ENCODE assay signal across 8 cellular contexts in the genomic region with DNA sequence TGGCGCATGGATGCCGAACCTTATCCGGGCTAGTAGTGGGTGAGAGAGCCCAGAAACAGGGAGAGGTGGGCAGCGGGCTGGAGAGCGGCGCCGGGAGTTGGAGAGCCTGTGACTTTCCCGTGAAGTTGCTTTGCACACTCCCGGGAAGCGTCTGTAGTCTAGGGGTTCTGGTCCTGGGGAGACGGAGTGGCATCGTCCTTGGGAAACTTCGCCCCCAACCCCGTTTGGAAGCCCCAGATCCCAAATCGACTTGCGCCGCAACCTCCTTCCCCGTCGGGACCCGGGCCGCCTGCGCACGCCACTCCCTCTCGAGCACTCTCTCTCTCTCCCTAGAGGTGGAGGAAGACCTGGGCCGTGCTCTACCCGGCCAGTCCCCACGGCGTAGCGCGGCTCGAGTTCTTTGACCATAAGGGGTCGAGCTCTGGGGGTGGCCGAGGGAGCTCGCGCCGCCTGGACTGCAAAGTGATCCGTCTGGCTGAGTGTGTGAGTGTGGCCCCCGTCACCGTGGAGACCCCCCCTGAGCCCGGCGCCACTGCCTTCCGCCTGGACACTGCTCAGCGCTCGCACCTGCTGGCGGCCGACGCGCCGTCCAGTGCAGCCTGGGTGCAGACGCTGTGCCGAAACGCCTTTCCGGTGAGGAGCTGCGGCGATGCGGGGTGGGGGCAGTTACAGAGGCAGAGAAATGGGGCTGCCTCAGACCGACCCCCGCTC. TPM values are rescaled to one million over a fixed set of nuclear protein-coding genes. Genes with fewer than 3 reads are reported as not detected.
DNase-seq lines count a peak whose midpoint lies in the region; ATAC-seq and TF ChIP-seq lines count a peak whose summit lies in the region.

No MANE protein-coding gene starts in this region.

- no peak overlapping the region for H3K27ac Mint-ChIP-seq in Calu3 (ENCODE audit: unreplicated experiment)
- peak overlapping the region; percentile 94 for H3K27ac Mint-ChIP-seq in activated CD4-positive, alpha-beta memory T cell treated with anti-CD3 and anti-CD28 coated beads, Interleukin-2, amount 10 ng/mL, durations not matched to agents 7 days and 5 days
- peak overlapping the region; percentile 66 to 95 (median 90) for H3K27ac Mint-ChIP-seq in naive thymus-derived CD8-positive, alpha-beta T cell

- peaks cover 24% of the 10 kb centered on the region for H3K36me3 Mint-ChIP-seq in Calu3 (ENCODE audit: insufficient read depth, unreplicated experiment)
- peaks cover 15% of the 10 kb centered on the region for H3K36me3 Mint-ChIP-seq in activated CD4-positive, alpha-beta memory T cell treated with anti-CD3 and anti-CD28 coated beads, Interleukin-2, amount 10 ng/mL, durations not matched to agents 7 days and 5 days (ENCODE audit: low read depth)
- no peaks in the 10 kb centered on the region for H3K36me3 Mint-ChIP-seq in naive thymus-derived CD8-positive, alpha-beta T cell

- peak overlapping the region; percentile 94 for H3K4me3 ChIP-seq in Jurkat, Clone E6-1 (ENCODE audit: low read length)
- H3K4me3 ChIP-seq in esophagus muscularis mucosa = peak overlapping the region; percentile 72 to 87 (median 80)

- H3K4me1 Mint-ChIP-seq in Calu3 (ENCODE audit: low read depth, unreplicated experiment) = peaks cover 19% of the 10 kb centered on the region
- H3K4me1 Mint-ChIP-seq in activated CD4-positive, alpha-beta memory T cell treated with anti-CD3 and anti-CD28 coated beads, Interleukin-2, amount 10 ng/mL, durations not matched to agents 7 days and 5 days = peaks cover 22% of the 10 kb centered on the region
- H3K4me1 Mint-ChIP-seq in naive thymus-derived CD8-positive, alpha-beta T cell = peaks cover 12 to 22% (median 19%) of the 10 kb centered on the region in 4 donors

- H3K4me3 Mint-ChIP-seq in Calu3 (ENCODE audit: low read depth, unreplicated experiment) = peak overlapping the region; percentile 46
- H3K4me3 Mint-ChIP-seq in activated CD4-positive, alpha-beta memory T cell treated with anti-CD3 and anti-CD28 coated beads, Interleukin-2, amount 10 ng/mL, durations not matched to agents 7 days and 5 days = peak overlapping the region; percentile 97
- H3K4me3 Mint-ChIP-seq in naive thymus-derived CD8-positive, alpha-beta T cell = peak overlapping the region; percentile 82 to 98 (median 92)

- no TSS peak for BruUV-seq in Calu3 (replicated peaks; lab: Mats Ljungman, UMichigan)

- no peaks in the 10 kb centered on the region for H3K9me3 ChIP-seq in esophagus muscularis mucosa

- ATAC-seq in GM21381 (IDR thresholded peaks at IDR 0.05; ENCODE audit: unreplicated experiment) (peak; percentile 32), HG03469 (IDR thresholded peaks at IDR 0.05; ENCODE audit: unreplicated experiment) (no peak)
- ATAC-seq in naive thymus-derived CD8-positive, alpha-beta T cell = peak; percentile 60 to 65

- CTCF ChIA-PET in Calu3 (lab: Charles Lee) = no interaction called here
- CTCF ChIA-PET in activated CD4-positive, alpha-beta memory T cell treated with anti-CD3 and anti-CD28 coated beads, Interleukin-2, amount 10 ng/mL, durations not matched to agents 7 days and 5 days (lab: Charles Lee) = interaction anchor here (0.7 to 1.5 kb wide), 3 partner anchors 10 to 32 kb away, joined by 3 to 5 read pairs (median 3); no protein-coding TSS in a partner anchor

- no peaks in the 10 kb centered on the region for H3K9me3 Mint-ChIP-seq in Calu3 (ENCODE audit: low read depth, unreplicated experiment)
- no peaks in the 10 kb centered on the region for H3K9me3 Mint-ChIP-seq in activated CD4-positive, alpha-beta memory T cell treated with anti-CD3 and anti-CD28 coated beads, Interleukin-2, amount 10 ng/mL, durations not matched to agents 7 days and 5 days
- H3K9me3 Mint-ChIP-seq in naive thymus-derived CD8-positive, alpha-beta T cell = no peaks in the 10 kb centered on the region

- H3K27ac ChIP-seq in esophagus muscularis mucosa (replicated peaks in 1 of 4) = peak overlapping the region; percentile 90 to 93 (median 92)

- intact Hi-C loops in Calu3 (cut with micrococcal nuclease; ENCODE audit: unreplicated experiment) (no loop called here), esophagus muscularis mucosa (cut with DNase I) (loop anchor here (1.0 kb wide), 2 partner anchors 26 to 72 kb away; partner anchors contain the start of genes AUP1, HTRA2 and TTC31)

- no peak for TF ChIP-seq CTCF in Calu3 (IDR thresholded peaks at IDR 0.05; ENCODE audit: unreplicated experiment)
- no peak for TF ChIP-seq CTCF in esophagus muscularis mucosa (IDR thresholded peaks at IDR 0.05)

- no peak for TF ChIP-seq EP300 in esophagus muscularis mucosa (IDR thresholded peaks at IDR 0.05)

- H3K36me3 ChIP-seq in esophagus muscularis mucosa = peaks cover 0 to 11% (median 7%) of the 10 kb centered on the region in 4 donors

- H3K27me3 ChIP-seq in esophagus muscularis mucosa = peaks cover 0 to 2% (median 0%) of the 10 kb centered on the region in 4 donors

- POLR2A ChIA-PET in activated CD4-positive, alpha-beta memory T cell treated with anti-CD3 and anti-CD28 coated beads, Interleukin-2, amount 10 ng/mL, durations not matched to agents 7 days and 5 days (lab: Charles Lee) = interaction anchor here (0.8 to 4.5 kb wide), 13 partner anchors 9 to 100 kb away, joined by 3 to 27 read pairs (median 4); partner anchors contain the start of genes AUP1, CCDC142, HTRA2 and INO80B
- POLR2A ChIA-PET in naive thymus-derived CD8-positive, alpha-beta T cell (lab: Charles Lee) = interaction anchor here (0.6 to 1.3 kb wide), 7 partner anchors 12 to 72 kb away, joined by 3 to 4 read pairs (median 3); partner anchors contain the start of genes AUP1, CCDC142, HTRA2 and PCGF1

- DNase-seq in Calu3 = no peak
- no peak for DNase-seq in Jurkat, Clone E6-1 (ENCODE audit: low read depth, low spot score)
- DNase-seq in activated CD4-positive, alpha-beta memory T cell treated with anti-CD3 and anti-CD28 coated beads, Interleukin-2, amount 10 ng/mL, durations not matched to agents 7 days and 5 days = peak; percentile 54
- no peak for DNase-seq in esophagus muscularis mucosa (ENCODE audit: extremely low spot score)
- peak in 3 of 10 donors; percentile 30 to 46 (median 37) for DNase-seq in naive thymus-derived CD8-positive, alpha-beta T cell
- DNase-seq in ureter (ENCODE audit: low spot score) = peak; percentile 67

- H3K4me1 ChIP-seq in esophagus muscularis mucosa = peaks cover 7 to 41% (median 32%) of the 10 kb centered on the region in 4 donors

- no peak for TF ChIP-seq POLR2A in esophagus muscularis mucosa (IDR thresholded peaks at IDR 0.05; ENCODE audit: low read depth)

- peaks cover 5% of the 10 kb centered on the region for H3K27me3 Mint-ChIP-seq in Calu3 (ENCODE audit: unreplicated experiment)
- peaks cover 11% of the 10 kb centered on the region for H3K27me3 Mint-ChIP-seq in activated CD4-positive, alpha-beta memory T cell treated with anti-CD3 and anti-CD28 coated beads, Interleukin-2, amount 10 ng/mL, durations not matched to agents 7 days and 5 days
- peaks cover 11 to 33% (median 22%) of the 10 kb centered on the region in 5 donors for H3K27me3 Mint-ChIP-seq in naive thymus-derived CD8-positive, alpha-beta T cell

- WGBS in esophagus muscularis mucosa = under 1% methylated on average over 28 of the region's 58 CpGs

RNA-seq across cellular contexts. Expression of gene DOK1, which starts 0.5 kb away (rescaled TPM):
- total RNA-seq in Calu3 (2022) (2.1 and 2.5 TPM in 2 replicates), esophagus muscularis mucosa (10 to 100 TPM; 11.9 to 26.5 (median 19.3) TPM), ureter (11.8 TPM)
- polyA plus RNA-seq in Jurkat, Clone E6-1 (2012; ENCODE audit: insufficient read depth, insufficient read length) = 20.3 TPM
- 10 to 100 TPM; 45.2 to 46.8 TPM for total RNA-seq in activated CD4-positive, alpha-beta memory T cell treated with anti-CD3 and anti-CD28 coated beads, Interleukin-2, amount 10 ng/mL, durations not matched to agents 7 days and 5 days
- 10 to 100 TPM; 21.0 to 23.1 TPM for total RNA-seq in naive thymus-derived CD8-positive, alpha-beta T cell
- polyA plus RNA-seq in naive thymus-derived CD8-positive, alpha-beta T cell = 10 to 100 TPM; 11.8 to 18.8 (median 15.9) TPM

RNA-seq across cellular contexts. Expression of gene LOXL3, which starts 1.2 kb away (rescaled TPM):
- total RNA-seq in Calu3 (2022) = 0.93 and 1.2 TPM in 2 replicates
- polyA plus RNA-seq in Jurkat, Clone E6-1 (2012; ENCODE audit: insufficient read depth, insufficient read length) = 0.53 TPM
- total RNA-seq in activated CD4-positive, alpha-beta memory T cell treated with anti-CD3 and anti-CD28 coated beads, Interleukin-2, amount 10 ng/mL, durations not matched to agents 7 days and 5 days = under 1 TPM; 0.60 to 0.70 TPM
- 1 to 10 TPM; 7.1 to 8.6 (median 7.7) TPM for total RNA-seq in esophagus muscularis mucosa
- under 1 TPM in 1 of 2 experiments, not detected in 1; 0.22 TPM for total RNA-seq in naive thymus-derived CD8-positive, alpha-beta T cell
- under 1 TPM; 0.06 to 0.15 (median 0.06) TPM for polyA plus RNA-seq in naive thymus-derived CD8-positive, alpha-beta T cell
- 6.4 TPM for total RNA-seq in ureter

RNA-seq across cellular contexts. Expression of gene HTRA2, which starts 25.2 kb away (rescaled TPM):
- total RNA-seq in Calu3 (2022) (23.4 and 26.3 TPM in 2 replicates), esophagus muscularis mucosa (10 to 100 TPM; 29.7 to 37.9 (median 31.9) TPM), ureter (22.4 TPM)
- 83.7 TPM for polyA plus RNA-seq in Jurkat, Clone E6-1 (2012; ENCODE audit: insufficient read depth, insufficient read length)
- 10 to 100 TPM; 49.2 to 51.1 TPM for total RNA-seq in activated CD4-positive, alpha-beta memory T cell treated with anti-CD3 and anti-CD28 coated beads, Interleukin-2, amount 10 ng/mL, durations not matched to agents 7 days and 5 days
- total RNA-seq in naive thymus-derived CD8-positive, alpha-beta T cell = 10 to 100 TPM; 38.6 to 44.5 TPM
- 10 to 100 TPM; 21.3 to 24.5 (median 24.5) TPM for polyA plus RNA-seq in naive thymus-derived CD8-positive, alpha-beta T cell

RNA-seq across cellular contexts. Expression of gene AUP1, which starts 25.5 kb away (rescaled TPM):
- 145 and 153 TPM in 2 replicates for total RNA-seq in Calu3 (2022)
- 134 TPM for polyA plus RNA-seq in Jurkat, Clone E6-1 (2012; ENCODE audit: insufficient read depth, insufficient read length)
- 100 to 1,000 TPM; 118 to 119 TPM for total RNA-seq in activated CD4-positive, alpha-beta memory T cell treated with anti-CD3 and anti-CD28 coated beads, Interleukin-2, amount 10 ng/mL, durations not matched to agents 7 days and 5 days
- 10 to 100 TPM; 83.6 to 95.1 (median 89.6) TPM for total RNA-seq in esophagus muscularis mucosa
- total RNA-seq in naive thymus-derived CD8-positive, alpha-beta T cell = 100 to 1,000 TPM; 173 to 184 TPM
- polyA plus RNA-seq in naive thymus-derived CD8-positive, alpha-beta T cell = 10 to 100 TPM; 79.5 to 88.9 (median 81.8) TPM
- total RNA-seq in ureter = 98.5 TPM

RNA-seq across cellular contexts. Expression of gene DQX1, which starts 28.9 kb away (rescaled TPM):
- 0.14 TPM in 1 of 2 replicates, not detected in the other for total RNA-seq in Calu3 (2022)
- polyA plus RNA-seq in Jurkat, Clone E6-1 (2012; ENCODE audit: insufficient read depth, insufficient read length) = 2.7 TPM
- under 1 TPM; 0.33 to 0.45 TPM for total RNA-seq in activated CD4-positive, alpha-beta memory T cell treated with anti-CD3 and anti-CD28 coated beads, Interleukin-2, amount 10 ng/mL, durations not matched to agents 7 days and 5 days
- not detected for total RNA-seq in esophagus muscularis mucosa
- under 1 TPM; 0.36 to 0.81 TPM for total RNA-seq in naive thymus-derived CD8-positive, alpha-beta T cell
- not detected for polyA plus RNA-seq in naive thymus-derived CD8-positive, alpha-beta T cell
- total RNA-seq in ureter = 1.4 TPM

Comparison
In these comparisons a context has a peak if more than half of its experiments do, and no peak if none do; other contexts are left out.
1. DNase-seq: peak in activated CD4-positive, alpha-beta memory T cell treated with anti-CD3 and anti-CD28 coated beads, Interleukin-2, amount 10 ng/mL, durations not matched to agents 7 days and 5 days (single experiment) and ureter (single experiment); none in Calu3 (single experiment), Jurkat, Clone E6-1 (single experiment) and esophagus muscularis mucosa (single experiment).
2. H3K4me3 Mint-ChIP-seq: peak in every context shown above with its lines; median percentile 97 in activated CD4-positive, alpha-beta memory T cell treated with anti-CD3 and anti-CD28 coated beads, Interleukin-2, amount 10 ng/mL, durations not matched to agents 7 days and 5 days; 92 in naive thymus-derived CD8-positive, alpha-beta T cell; 46 in Calu3.